1 cellular context compared by ENCODE assay signal in genomic region chr19:4109626-4109945, GRCh38.
TF ChIP-seq lines count a peak whose summit lies in the region.

No MANE protein-coding gene starts in this region.

TF ChIP-seq in GM12878, 131 proteins besides CTCF, POLR2A, EP300 and RAD21:
- TF ChIP-seq BCL3 (IDR thresholded peaks at IDR 0.05; ENCODE audit: borderline replicate concordance, insufficient read depth, low read depth, low read length, poor library complexity, severe bottlenecking) (no peak), SMARCA5 (IDR thresholded peaks at IDR 0.05) (peak; percentile 94), NFXL1 (IDR thresholded peaks at IDR 0.05; ENCODE audit: borderline replicate concordance) (no peak), MTA3 (IDR thresholded peaks at IDR 0.05; ENCODE audit: borderline replicate concordance, low read length) (0 out of 2 replicates have a peak, but pooled peaks have one; percentile 56), YY1 (IDR thresholded peaks at IDR 0.05; ENCODE audit: low read depth, low read length) (no peak), NKRF (conservative IDR thresholded peaks at IDR 0.05) (0 out of 2 replicates have a peak, but pooled peaks have one; percentile 33), PAX8 (IDR thresholded peaks at IDR 0.05) (0 out of 2 replicates have a peak, but pooled peaks have one; percentile 19), FOXM1 (IDR thresholded peaks at IDR 0.05; ENCODE audit: low read depth, low read length) (0 out of 2 replicates have a peak, but pooled peaks have one; percentile 4), RAD51 (IDR thresholded peaks at IDR 0.05) (peak; percentile 63; the same call in 1 of the 2 replicates)
TF ChIP-seq in GM12878: peak in this region for 6.
